In genomic region chr6:104579464-104579863, GRCh38 we compare ENCODE assay signal across 23 cellular contexts.
"Had no signal": no experiment of that assay in that cellular context is flagged by ENCODE, and none has a peak within 500 bp of the region (broad histone marks: within the 10 kb centered on the region; RNA-seq: fewer than 3 reads in every experiment).

No MANE protein-coding gene starts in this region.

- H3K4me3 ChIP-seq: dorsolateral prefrontal cortex, heart right ventricle, lower lobe of right lung, neural progenitor cell, psoas muscle, right atrium auricular region, tibial nerve had no signal

- H3K27ac ChIP-seq: heart right ventricle, lower lobe of right lung, neural progenitor cell, psoas muscle, right atrium auricular region, tibial nerve had no signal

- H3K9ac ChIP-seq: neural progenitor cell had no signal

- H3K9me3 ChIP-seq: lower lobe of right lung, psoas muscle had no signal

- H3K4me2 ChIP-seq: neural progenitor cell had no signal

- H3K36me3 ChIP-seq: heart right ventricle, lower lobe of right lung, neural progenitor cell, right atrium auricular region, tibial nerve had no signal

- H2AFZ ChIP-seq: neural progenitor cell had no signal

- H3K27me3 ChIP-seq: dorsolateral prefrontal cortex, heart right ventricle, neural progenitor cell, right atrium auricular region, tibial nerve had no signal

- DNase-seq: activated CD4-positive, alpha-beta memory T cell treated with anti-CD3 and anti-CD28 coated beads for 36 hours; activated CD4-positive, alpha-beta T cell treated with anti-CD3 and anti-CD28 coated beads for 48 hours; activated CD4-positive, CD25-positive, alpha-beta regulatory T cell; activated gamma-delta T cell; activated naive CD4-positive, alpha-beta T cell treated with anti-CD3 and anti-CD28 coated beads, Interleukin-2, amount 50 U/mL, for 16 hours; activated naive CD8-positive, alpha-beta T cell treated with anti-CD3 and anti-CD28 coated beads, Interleukin-2, amount 50 U/mL, for 24 hours; aorta; central memory CD4-positive, alpha-beta T cell; dorsolateral prefrontal cortex; foreskin fibroblast; heart right ventricle; kidney; lower lobe of right lung; naive thymus-derived CD8-positive, alpha-beta T cell; psoas muscle; stimulated activated CD4-positive, alpha-beta T cell treated with anti-CD3 and anti-CD28 coated beads, Interleukin-12 subunit alpha, Interleukin-12 subunit beta, amount 100 ng/mL, for 4 hours; stimulated activated CD4-positive, alpha-beta T cell treated with anti-CD3 and anti-CD28 coated beads, Interleukin-4, amount 100 ng/mL, for 4 hours; stimulated activated naive CD8-positive, alpha-beta T cell treated with anti-CD3 and anti-CD28 coated beads, Interleukin-15, Interleukin-2, amounts not matched to agents 100 U/mL and 50 U/mL, for 24 hours; SW 1271; T-helper 17 cell had no signal

- H3K4me1 ChIP-seq: heart right ventricle, lower lobe of right lung, neural progenitor cell, psoas muscle, right atrium auricular region had no signal
